In genomic region chr11:61799665-61800284, GRCh38 we compare ENCODE assay signal across 23 cellular contexts. TPM values are rescaled to one million over a fixed set of nuclear protein-coding genes. Genes with fewer than 3 reads are reported as not detected.
A peak's percentile ranks its signal among the peaks of the same experiment; 100 is the strongest.
DNase-seq lines count a peak whose midpoint lies in the region; ATAC-seq, FAIRE-seq and TF ChIP-seq lines count a peak whose summit lies in the region.
"Had no signal": no experiment of that assay in that cellular context is flagged by ENCODE, and none has a peak within 500 bp of the region (broad histone marks: within the 10 kb centered on the region; RNA-seq: fewer than 3 reads in every experiment).

No MANE protein-coding gene starts in this region.

- intact Hi-C loops in Caco-2 (cut with micrococcal nuclease; ENCODE audit: unreplicated experiment) (loop anchor here (5.0 kb wide), 1 partner anchor 268 kb away; no protein-coding TSS in a partner anchor), K562 (cut with micrococcal nuclease) (no loop called here)

- WGBS in K562 (ENCODE audit: insufficient coverage, low coverage, missing lambda C conversion rate) = 71% methylated on average over 2 of the region's 2 CpGs

- no peaks in the 10 kb centered on the region for H3K9me3 Mint-ChIP-seq in T-helper 2 cell treated with Interferon-gamma antibody and Interleukin-4, amounts not matched to agents 5 μg/mL and 100 μg/mL, for 36 hours
- H3K9me3 Mint-ChIP-seq in Caco-2 (ENCODE audit: unreplicated experiment) (no peaks in the 10 kb centered on the region), neural progenitor cell (no peaks in the 10 kb centered on the region), endothelial cell (ENCODE audit: unreplicated experiment) (no peaks in the 10 kb centered on the region)
- H3K9me3 Mint-ChIP-seq: CD4-positive, CD25-positive, alpha-beta regulatory T cell had no signal

- H3K9me3 ChIP-seq in Caco-2 = no peaks in the 10 kb centered on the region
- H3K9me3 ChIP-seq in K562 (replicated peaks; ENCODE audit: control insufficient read depth, insufficient read depth, low read depth, low read length) = no peaks in the 10 kb centered on the region
- H3K9me3 ChIP-seq in neural progenitor cell (ENCODE audit: low read depth) = no peaks in the 10 kb centered on the region

- H4K20me1 ChIP-seq in K562 (replicated peaks; ENCODE audit: control insufficient read depth, insufficient read depth, low read length) (peaks cover 3% of the 10 kb centered on the region), neural progenitor cell (ENCODE audit: low read depth) (peaks cover 10% of the 10 kb centered on the region)

- TF ChIP-seq CTCF in Caco-2 (IDR thresholded peaks at IDR 0.05; ENCODE audit: insufficient read depth in 1 of 2, low read depth in 1 of 2, low read length in 1 of 2, severe bottlenecking in 1 of 2, unreplicated experiment in 1 of 2) = no peak
- TF ChIP-seq CTCF in K562 (IDR thresholded peaks at IDR 0.05 in 2 of 3, conservative IDR thresholded peaks at IDR 0.05 in 1 of 3; ENCODE audit: insufficient read depth in 2 of 3, low read depth in 1 of 3, low read length in 3 of 3) = no peak
- TF ChIP-seq CTCF in neural progenitor cell (IDR thresholded peaks at IDR 0.05) = no peak
- no peak for TF ChIP-seq CTCF in endothelial cell (IDR thresholded peaks at IDR 0.05; ENCODE audit: unreplicated experiment)

- peak overlapping the region; percentile 70 for H3K27ac ChIP-seq in K562 (ENCODE audit: extremely low read depth, low read depth, low read length)
- H3K27ac ChIP-seq in neural progenitor cell = peak overlapping the region; percentile 7
- H3K27ac ChIP-seq: KMS-11 had no signal

- no peaks in the 10 kb centered on the region for H3K27me3 Mint-ChIP-seq in T-helper 2 cell treated with Interferon-gamma antibody and Interleukin-4, amounts not matched to agents 5 μg/mL and 100 μg/mL, for 36 hours (ENCODE audit: low read depth)
- H3K27me3 Mint-ChIP-seq in Caco-2 (ENCODE audit: insufficient read depth, unreplicated experiment) (no peaks in the 10 kb centered on the region), neural progenitor cell (ENCODE audit: insufficient read depth, low read depth) (peaks cover 10% of the 10 kb centered on the region), endothelial cell (ENCODE audit: unreplicated experiment) (peaks cover 11% of the 10 kb centered on the region)
- H3K27me3 Mint-ChIP-seq: CD4-positive, CD25-positive, alpha-beta regulatory T cell had no signal

- no peak for TF ChIP-seq EP300 in K562 (IDR thresholded peaks at IDR 0.05; ENCODE audit: low read length)

- DNase-seq in T-helper 2 cell treated with Interferon-gamma antibody and Interleukin-4, amounts not matched to agents 5 μg/mL and 100 μg/mL, for 36 hours (ENCODE audit: low spot score) = no peak
- DNase-seq in T-helper 2 cell (no peak), Caco-2 (no peak), K562 (ENCODE audit: extremely low read depth in 1 of 4, low spot score in 3 of 4) (no peak), neural progenitor cell (ENCODE audit: low spot score) (no peak), endothelial cell (ENCODE audit: low spot score) (no peak)
- DNase-seq: AML-193; Calu3; CD4-positive, CD25-positive, alpha-beta regulatory T cell; DMS79; MM.1S; NCI-H1105; NCI-H187; NCI-H2171; NCI-H446 treated with DMSO at 0.1 percent for 48 hours; NCI-H774; SIG-M5 had no signal

- peaks cover 9% of the 10 kb centered on the region for H3K9me1 ChIP-seq in K562 (ENCODE audit: control insufficient read depth, insufficient read depth, low read length)

- TF ChIP-seq RAD21 in K562 (CRISPR knock-in tag; conservative IDR thresholded peaks at IDR 0.05 in 1 of 2, IDR thresholded peaks at IDR 0.05 in 1 of 2) = no peak

- H2AFZ ChIP-seq in K562 (ENCODE audit: low read depth, low read length) (no peak overlapping the region), neural progenitor cell (replicated peaks) (no peak overlapping the region)

- in situ Hi-C loops in K562 (cut with MboI) = loop anchor here (5.0 kb wide), 2 partner anchors 153 to 308 kb away; partner anchors contain the start of gene BEST1

- H3K4me3 ChIP-seq in Caco-2 (ENCODE audit: low read depth, low read length) (no peak overlapping the region), K562 (no peak overlapping the region), neural progenitor cell (no peak overlapping the region)

- H3K27me3 ChIP-seq in Caco-2 (replicated peaks; ENCODE audit: control insufficient read depth, insufficient read depth, low read length) = no peaks in the 10 kb centered on the region
- no peaks in the 10 kb centered on the region for H3K27me3 ChIP-seq in K562 (ENCODE audit: control insufficient read depth in 2 of 2, insufficient read depth in 2 of 2, low read length in 2 of 2)
- no peaks in the 10 kb centered on the region for H3K27me3 ChIP-seq in neural progenitor cell

- H3K27ac Mint-ChIP-seq in T-helper 2 cell treated with Interferon-gamma antibody and Interleukin-4, amounts not matched to agents 5 μg/mL and 100 μg/mL, for 36 hours = peak overlapping the region; percentile 6
- H3K27ac Mint-ChIP-seq in Caco-2 (ENCODE audit: unreplicated experiment) (peak overlapping the region; percentile 9), neural progenitor cell (no peak overlapping the region), endothelial cell (ENCODE audit: unreplicated experiment) (no peak overlapping the region)

- BruUV-seq in Caco-2 (replicated peaks; lab: Mats Ljungman, UMichigan) (no TSS peak), K562 (replicated peaks; lab: Mats Ljungman, UMichigan) (no TSS peak)

- CTCF ChIA-PET in Caco-2 (lab: Charles Lee) = no interaction called here
- CTCF ChIA-PET in K562 (lab: Yijun Ruan, JAX; ENCODE audit: low intra/inter-chr PET ratio) = no interaction called here

- H3K9ac ChIP-seq in K562 (ENCODE audit: insufficient read depth in 1 of 2, low read depth in 2 of 2, low read length in 2 of 2) (peak overlapping the region; percentile 49 to 56; a peak in 2 of 4 replicates), neural progenitor cell (no peak overlapping the region)
- H3K9ac ChIP-seq: KMS-11 had no signal

- H3F3A ChIP-seq in neural progenitor cell (ENCODE audit: low read depth) = peaks cover 70% of the 10 kb centered on the region

- peaks cover 6% of the 10 kb centered on the region; the same call in 1 of the 2 replicates for H3K4me1 ChIP-seq in Caco-2
- peaks cover 51 to 65% of the 10 kb centered on the region in 2 experiments for H3K4me1 ChIP-seq in K562 (replicated peaks in 1 of 2; ENCODE audit: control insufficient read depth in 2 of 2, insufficient read depth in 2 of 2, low read length in 2 of 2)
- no peaks in the 10 kb centered on the region for H3K4me1 ChIP-seq in neural progenitor cell

- peaks cover 35% of the 10 kb centered on the region for H3K4me1 Mint-ChIP-seq in T-helper 2 cell treated with Interferon-gamma antibody and Interleukin-4, amounts not matched to agents 5 μg/mL and 100 μg/mL, for 36 hours (ENCODE audit: low read depth)
- H3K4me1 Mint-ChIP-seq in Caco-2 (ENCODE audit: low read depth, unreplicated experiment) = peaks cover 13% of the 10 kb centered on the region
- H3K4me1 Mint-ChIP-seq in neural progenitor cell = peaks cover 13% of the 10 kb centered on the region
- H3K4me1 Mint-ChIP-seq in endothelial cell (ENCODE audit: unreplicated experiment) = peaks cover 14% of the 10 kb centered on the region

- no peak for FAIRE-seq in K562 (lab: Jason Lieb, UNC)
- FAIRE-seq: A204.1, GM12891, RCC 7860 had no signal

- peaks cover 59% of the 10 kb centered on the region for H3K79me2 ChIP-seq in K562 (ENCODE audit: control insufficient read depth, insufficient read depth, low read length)
- peaks cover 52% of the 10 kb centered on the region for H3K79me2 ChIP-seq in neural progenitor cell (ENCODE audit: low read depth)

- POLR2A ChIA-PET in Caco-2 (lab: Charles Lee) = no interaction called here
- POLR2A ChIA-PET in K562 (lab: Yijun Ruan, JAX) = interaction anchor here (0.6 to 4.2 kb wide), 7 partner anchors 13 to 308 kb away, joined by 3 to 48 read pairs (median 4); no protein-coding TSS in a partner anchor

- H3K36me3 Mint-ChIP-seq in T-helper 2 cell treated with Interferon-gamma antibody and Interleukin-4, amounts not matched to agents 5 μg/mL and 100 μg/mL, for 36 hours (ENCODE audit: low read depth) = peaks cover 77% of the 10 kb centered on the region
- H3K36me3 Mint-ChIP-seq in Caco-2 (ENCODE audit: insufficient read depth, unreplicated experiment) (peaks cover 79% of the 10 kb centered on the region), neural progenitor cell (peaks cover 47% of the 10 kb centered on the region), endothelial cell (ENCODE audit: low read depth, unreplicated experiment) (peaks cover 28% of the 10 kb centered on the region)

- peaks cover 5% of the 10 kb centered on the region; the same call in 1 of the 2 replicates for H3K36me3 ChIP-seq in Caco-2 (ENCODE audit: control insufficient read depth, insufficient read depth, low read length)
- H3K36me3 ChIP-seq in K562 (ENCODE audit: control insufficient read depth, insufficient read depth, low read length) = peaks cover 97% of the 10 kb centered on the region
- H3K36me3 ChIP-seq in neural progenitor cell = no peaks in the 10 kb centered on the region

- H3K4me2 ChIP-seq in K562 (ENCODE audit: insufficient read depth, low read length) (peak overlapping the region; percentile 27; the same call in 1 of the 2 replicates), neural progenitor cell (no peak overlapping the region)
- H3K4me2 ChIP-seq: KMS-11 had no signal

- ATAC-seq in K562 = peak; percentile 4; the same call in 2 of the 3 replicates
- ATAC-seq in HG02870 (IDR thresholded peaks at IDR 0.05; ENCODE audit: unreplicated experiment) = no peak
- no peak for ATAC-seq in HG03280 (IDR thresholded peaks at IDR 0.05; ENCODE audit: unreplicated experiment)

- no peak for TF ChIP-seq POLR2A in K562 (conservative IDR thresholded peaks at IDR 0.05)

- H3K4me3 Mint-ChIP-seq in T-helper 2 cell treated with Interferon-gamma antibody and Interleukin-4, amounts not matched to agents 5 μg/mL and 100 μg/mL, for 36 hours = no peak overlapping the region
- H3K4me3 Mint-ChIP-seq in Caco-2 (ENCODE audit: unreplicated experiment) = no peak overlapping the region
- no peak overlapping the region for H3K4me3 Mint-ChIP-seq in neural progenitor cell
- no peak overlapping the region for H3K4me3 Mint-ChIP-seq in endothelial cell (ENCODE audit: unreplicated experiment)

RNA-seq across cellular contexts. Expression of gene FEN1, which starts 7.1 kb away (rescaled TPM):
- total RNA-seq in Caco-2 (2022) (83.4 and 86.1 TPM in 2 replicates), K562 (2014; rRNA removed) (156 and 172 TPM in 2 replicates), K562 (2014; rRNA removed; fragmentation: Illumina TruSeq; extraction: Trizol) (130 and 137 TPM in 2 replicates), K562 (2015; rRNA removed; fragmentation: Illumina TruSeq; extraction: Trizol) (150 and 154 TPM in 2 replicates), K562 (2021) (140 and 150 TPM in 2 replicates), neural progenitor cell (ENCODE audit: low replicate concordance) (51.8 and 68.9 TPM in 2 replicates), endothelial cell (ENCODE audit: unreplicated experiment) (22.0 TPM)
- 27.9 and 42.4 TPM in 2 replicates for total RNA-seq in K562 (2011; cell fraction: chromatin; rRNA removed; ENCODE audit: low replicate concordance)
- total RNA-seq in K562 (2011; cell fraction: nucleolus; rRNA removed) = 50.0 and 60.9 TPM in 2 replicates
- total RNA-seq in K562 (2011; cell fraction: nucleoplasm; rRNA removed) = 37.0 and 43.3 TPM in 2 replicates
- polyA plus RNA-seq in K562 (2011; rRNA removed) (91.3 and 124 TPM in 2 replicates), K562 (2014; fragmentation: Illumina TruSeq; extraction: Trizol) (138 and 146 TPM in 2 replicates), K562 (2014; fragmentation: Nextera tagmentation; extraction: Ambion mirVana) (10 to 100 TPM; 58.1 to 86.8 TPM), K562 (2014; rRNA removed) (132 and 136 TPM in 2 replicates)
- 83.9 and 106 TPM in 2 replicates for polyA plus RNA-seq in K562 (2011; cell fraction: cytosol; rRNA removed)
- polyA plus RNA-seq in K562 (2011; cell fraction: nucleus; rRNA removed) = 28.7 and 36.3 TPM in 2 replicates
- 122 and 124 TPM in 2 replicates for polyA plus RNA-seq in K562 (2012)
- polyA minus RNA-seq in K562 (2011; rRNA and poly(A)+ RNA removed) = 77.5 and 111 TPM in 2 replicates
- 54.2 and 76.3 TPM in 2 replicates for polyA minus RNA-seq in K562 (2011; cell fraction: cytosol; rRNA and poly(A)+ RNA removed)
- 29.8 and 34.1 TPM in 2 replicates for polyA minus RNA-seq in K562 (2011; cell fraction: nucleus; rRNA and poly(A)+ RNA removed)

RNA-seq across cellular contexts. Expression of gene TMEM258, which starts 7.4 kb away (rescaled TPM):
- total RNA-seq in Caco-2 (2022) (190 and 197 TPM in 2 replicates), K562 (2014; rRNA removed) (97.2 and 153 TPM in 2 replicates), K562 (2014; rRNA removed; fragmentation: Illumina TruSeq; extraction: Trizol) (227 and 239 TPM in 2 replicates), K562 (2015; rRNA removed; fragmentation: Illumina TruSeq; extraction: Trizol) (221 and 231 TPM in 2 replicates), K562 (2021) (168 and 200 TPM in 2 replicates), neural progenitor cell (ENCODE audit: low replicate concordance) (71.4 and 98.9 TPM in 2 replicates), endothelial cell (ENCODE audit: unreplicated experiment) (125 TPM)
- total RNA-seq in K562 (2011; cell fraction: chromatin; rRNA removed; ENCODE audit: low replicate concordance) = 88.0 and 142 TPM in 2 replicates
- 195 and 216 TPM in 2 replicates for total RNA-seq in K562 (2011; cell fraction: nucleolus; rRNA removed)
- total RNA-seq in K562 (2011; cell fraction: nucleoplasm; rRNA removed) = 192 and 237 TPM in 2 replicates
- polyA plus RNA-seq in K562 (2011; rRNA removed) (630 and 713 TPM in 2 replicates), K562 (2014; fragmentation: Illumina TruSeq; extraction: Trizol) (213 and 256 TPM in 2 replicates), K562 (2014; fragmentation: Nextera tagmentation; extraction: Ambion mirVana) (100 to 1,000 TPM; 794 to 856 TPM), K562 (2014; rRNA removed) (199 and 268 TPM in 2 replicates)
- 728 and 1,027 TPM in 2 replicates for polyA plus RNA-seq in K562 (2011; cell fraction: cytosol; rRNA removed)
- 254 and 417 TPM in 2 replicates for polyA plus RNA-seq in K562 (2011; cell fraction: nucleus; rRNA removed)
- polyA plus RNA-seq in K562 (2012) = 426 and 696 TPM in 2 replicates
- 155 and 167 TPM in 2 replicates for polyA minus RNA-seq in K562 (2011; rRNA and poly(A)+ RNA removed)
- 111 and 157 TPM in 2 replicates for polyA minus RNA-seq in K562 (2011; cell fraction: cytosol; rRNA and poly(A)+ RNA removed)
- polyA minus RNA-seq in K562 (2011; cell fraction: nucleus; rRNA and poly(A)+ RNA removed) = 46.0 and 84.9 TPM in 2 replicates

RNA-seq across cellular contexts. Expression of gene FADS1, which starts 17.0 kb away (rescaled TPM):
- total RNA-seq in Caco-2 (2022) (108 and 116 TPM in 2 replicates), K562 (2014; rRNA removed) (250 and 292 TPM in 2 replicates), K562 (2014; rRNA removed; fragmentation: Illumina TruSeq; extraction: Trizol) (367 and 390 TPM in 2 replicates), K562 (2015; rRNA removed; fragmentation: Illumina TruSeq; extraction: Trizol) (353 and 364 TPM in 2 replicates), K562 (2021) (378 and 411 TPM in 2 replicates), neural progenitor cell (ENCODE audit: low replicate concordance) (163 and 184 TPM in 2 replicates), endothelial cell (ENCODE audit: unreplicated experiment) (102 TPM)
- total RNA-seq in K562 (2011; cell fraction: chromatin; rRNA removed; ENCODE audit: low replicate concordance) = 611 and 866 TPM in 2 replicates
- total RNA-seq in K562 (2011; cell fraction: nucleolus; rRNA removed) = 866 and 894 TPM in 2 replicates
- 825 and 959 TPM in 2 replicates for total RNA-seq in K562 (2011; cell fraction: nucleoplasm; rRNA removed)
- polyA plus RNA-seq in K562 (2011; rRNA removed) (747 and 864 TPM in 2 replicates), K562 (2014; fragmentation: Illumina TruSeq; extraction: Trizol) (394 and 457 TPM in 2 replicates), K562 (2014; fragmentation: Nextera tagmentation; extraction: Ambion mirVana) (100 to 1,000 TPM; 110 to 174 TPM), K562 (2014; rRNA removed) (295 and 314 TPM in 2 replicates)
- polyA plus RNA-seq in K562 (2011; cell fraction: cytosol; rRNA removed) = 1,005 and 1,028 TPM in 2 replicates
- polyA plus RNA-seq in K562 (2011; cell fraction: nucleus; rRNA removed) = 277 and 375 TPM in 2 replicates
- 228 and 290 TPM in 2 replicates for polyA plus RNA-seq in K562 (2012)
- polyA minus RNA-seq in K562 (2011; rRNA and poly(A)+ RNA removed) = 571 and 760 TPM in 2 replicates
- 555 and 599 TPM in 2 replicates for polyA minus RNA-seq in K562 (2011; cell fraction: cytosol; rRNA and poly(A)+ RNA removed)
- 280 and 292 TPM in 2 replicates for polyA minus RNA-seq in K562 (2011; cell fraction: nucleus; rRNA and poly(A)+ RNA removed)

RNA-seq across cellular contexts. Expression of gene FADS2, which starts 28.3 kb away (rescaled TPM):
- total RNA-seq in Caco-2 (2022) (30.6 and 36.3 TPM in 2 replicates), K562 (2014; rRNA removed) (13.2 and 17.7 TPM in 2 replicates), K562 (2014; rRNA removed; fragmentation: Illumina TruSeq; extraction: Trizol) (14.5 and 16.2 TPM in 2 replicates), K562 (2015; rRNA removed; fragmentation: Illumina TruSeq; extraction: Trizol) (11.5 and 12.0 TPM in 2 replicates), K562 (2021) (28.6 and 30.4 TPM in 2 replicates), neural progenitor cell (ENCODE audit: low replicate concordance) (233 and 407 TPM in 2 replicates), endothelial cell (ENCODE audit: unreplicated experiment) (682 TPM)
- 49.3 and 107 TPM in 2 replicates for total RNA-seq in K562 (2011; cell fraction: chromatin; rRNA removed; ENCODE audit: low replicate concordance)
- 68.6 and 70.4 TPM in 2 replicates for total RNA-seq in K562 (2011; cell fraction: nucleolus; rRNA removed)
- 66.5 and 86.0 TPM in 2 replicates for total RNA-seq in K562 (2011; cell fraction: nucleoplasm; rRNA removed)
- polyA plus RNA-seq in K562 (2011; rRNA removed) (42.8 and 57.1 TPM in 2 replicates), K562 (2014; fragmentation: Illumina TruSeq; extraction: Trizol) (33.9 and 39.7 TPM in 2 replicates), K562 (2014; fragmentation: Nextera tagmentation; extraction: Ambion mirVana) (1 to 10 TPM; 2.9 to 5.3 TPM), K562 (2014; rRNA removed) (23.9 and 27.2 TPM in 2 replicates)
- polyA plus RNA-seq in K562 (2011; cell fraction: cytosol; rRNA removed) = 45.6 and 51.9 TPM in 2 replicates
- 34.1 and 48.4 TPM in 2 replicates for polyA plus RNA-seq in K562 (2011; cell fraction: nucleus; rRNA removed)
- 27.8 and 43.6 TPM in 2 replicates for polyA plus RNA-seq in K562 (2012)
- 38.9 and 48.8 TPM in 2 replicates for polyA minus RNA-seq in K562 (2011; rRNA and poly(A)+ RNA removed)
- polyA minus RNA-seq in K562 (2011; cell fraction: cytosol; rRNA and poly(A)+ RNA removed) = 21.3 and 32.6 TPM in 2 replicates
- 10.5 and 15.2 TPM in 2 replicates for polyA minus RNA-seq in K562 (2011; cell fraction: nucleus; rRNA and poly(A)+ RNA removed)

RNA-seq across cellular contexts. Expression of gene MYRF, which starts 47.3 kb away (rescaled TPM):
- total RNA-seq in Caco-2 (2022) = 165 and 169 TPM in 2 replicates
- total RNA-seq in K562 (2011; cell fraction: chromatin; rRNA removed; ENCODE audit: low replicate concordance) = 95.5 and 239 TPM in 2 replicates
- 109 and 132 TPM in 2 replicates for total RNA-seq in K562 (2011; cell fraction: nucleolus; rRNA removed)
- total RNA-seq in K562 (2011; cell fraction: nucleoplasm; rRNA removed) = 92.2 and 107 TPM in 2 replicates
- total RNA-seq in K562 (2014; rRNA removed) = 7.1 and 11.0 TPM in 2 replicates
- 2.6 and 3.3 TPM in 2 replicates for total RNA-seq in K562 (2014; rRNA removed; fragmentation: Illumina TruSeq; extraction: Trizol)
- total RNA-seq in K562 (2015; rRNA removed; fragmentation: Illumina TruSeq; extraction: Trizol) = 4.0 and 4.1 TPM in 2 replicates
- total RNA-seq in K562 (2021) = 21.4 and 25.8 TPM in 2 replicates
- polyA plus RNA-seq in K562 (2011; rRNA removed) = 10.4 and 16.6 TPM in 2 replicates
- polyA plus RNA-seq in K562 (2011; cell fraction: cytosol; rRNA removed) = 13.6 and 26.3 TPM in 2 replicates
- 104 and 152 TPM in 2 replicates for polyA plus RNA-seq in K562 (2011; cell fraction: nucleus; rRNA removed)
- polyA plus RNA-seq in K562 (2012) = 14.8 and 25.8 TPM in 2 replicates
- 14.7 and 17.8 TPM in 2 replicates for polyA plus RNA-seq in K562 (2014; fragmentation: Illumina TruSeq; extraction: Trizol)
- polyA plus RNA-seq in K562 (2014; fragmentation: Nextera tagmentation; extraction: Ambion mirVana) = 1 to 10 TPM; 2.3 TPM
- 15.6 and 17.4 TPM in 2 replicates for polyA plus RNA-seq in K562 (2014; rRNA removed)
- polyA minus RNA-seq in K562 (2011; rRNA and poly(A)+ RNA removed) = 6.8 and 8.5 TPM in 2 replicates
- 22.7 and 23.9 TPM in 2 replicates for polyA minus RNA-seq in K562 (2011; cell fraction: cytosol; rRNA and poly(A)+ RNA removed)
- 32.4 and 34.1 TPM in 2 replicates for polyA minus RNA-seq in K562 (2011; cell fraction: nucleus; rRNA and poly(A)+ RNA removed)
- total RNA-seq in neural progenitor cell (ENCODE audit: low replicate concordance) = 1.9 and 5.8 TPM in 2 replicates
- total RNA-seq in endothelial cell (ENCODE audit: unreplicated experiment) = 1.5 TPM

Comparison
In these comparisons a context has a peak if more than half of its experiments do, and no peak if none do; other contexts are left out.
1. H3K27ac Mint-ChIP-seq: peak in T-helper 2 cell treated with Interferon-gamma antibody and Interleukin-4, amounts not matched to agents 5 μg/mL and 100 μg/mL, for 36 hours (single experiment) and Caco-2 (single experiment); none in neural progenitor cell (single experiment) and endothelial cell (single experiment).